Comparison of ENCODE assay signal across 8 cellular contexts in genomic region chr3:173395412-173396181, GRCh38. TPM values are rescaled to one million over a fixed set of nuclear protein-coding genes. Genes with fewer than 3 reads are reported as not detected.
DNase-seq lines count a peak whose midpoint lies in the region; ATAC-seq and TF ChIP-seq lines count a peak whose summit lies in the region.

No MANE protein-coding gene starts in this region.

- peaks cover 42% of the 10 kb centered on the region for H3K27me3 ChIP-seq in A673 (replicated peaks; ENCODE audit: insufficient read depth, low read depth, low read length, poor library complexity)
- H3K27me3 ChIP-seq in kidney epithelial cell (ENCODE audit: control insufficient read depth, insufficient read depth, low read length), result no peaks in the 10 kb centered on the region
- H3K27me3 ChIP-seq in spleen (replicated peaks in 1 of 7), result peaks cover 5 to 89% (median 47%) of the 10 kb centered on the region in 7 donors

- POLR2A ChIA-PET in A673 (lab: Charles Lee; ENCODE audit: low non-redundant PET), result interaction anchor here (0.6 kb wide), 1 partner anchor 23 kb away, joined by 3 read pairs; no protein-coding TSS in a partner anchor

- no peak for TF ChIP-seq POLR2A in spleen (IDR thresholded peaks at IDR 0.05)

- H3K4me1 ChIP-seq in A673 (ENCODE audit: insufficient read depth, low read length, poor library complexity, severe bottlenecking) (peaks cover 27% of the 10 kb centered on the region), spleen (peaks cover 0 to 37% (median 33%) of the 10 kb centered on the region in 6 donors)

- H3K36me3 ChIP-seq in A673 (ENCODE audit: insufficient read depth, low read length, poor library complexity, severe bottlenecking) (no peaks in the 10 kb centered on the region), kidney epithelial cell (ENCODE audit: control insufficient read depth, insufficient read depth, low read length) (no peaks in the 10 kb centered on the region), spleen (no peaks in the 10 kb centered on the region)

- no peaks in the 10 kb centered on the region for H3K9me3 ChIP-seq in A673 (ENCODE audit: low read depth, low read length, poor library complexity, severe bottlenecking)
- H3K9me3 ChIP-seq in spleen, result no peaks in the 10 kb centered on the region

- CTCF ChIA-PET in A673 (lab: Charles Lee), result no interaction called here

- H3K27ac ChIP-seq in A673 (ENCODE audit: low read depth, low read length, poor library complexity, severe bottlenecking) (no peak overlapping the region), spleen (peak overlapping the region in 3 of 8 donors; percentile 23 to 51 (median 30))

- intact Hi-C loops in A673 (cut with micrococcal nuclease; ENCODE audit: unreplicated experiment), result loop anchor here (10.0 kb wide), 1 partner anchor 591 kb away; no protein-coding TSS in a partner anchor
- intact Hi-C loops in spleen (cut with DNase I; ENCODE audit: low total_unique reads), result no loop called here

- peak; percentile 96 for ATAC-seq in GM18498 (IDR thresholded peaks at IDR 0.05; ENCODE audit: unreplicated experiment)
- peak; percentile 91 for ATAC-seq in HG02885 (IDR thresholded peaks at IDR 0.05; ENCODE audit: poor library complexity, unreplicated experiment)

- BruUV-seq in A673 (replicated peaks; lab: Mats Ljungman, UMichigan), result no TSS peak

- DNase-seq in A673 (ENCODE audit: low spot score) (peak; percentile 89), NCI-H146 treated with DMSO at 0.1 percent for 48 hours (lab: John Stamatoyannopoulos, UW; ENCODE audit: unreplicated experiment) (peak; percentile 99), T1000 (lab: John Stamatoyannopoulos, UW) (peak; percentile 77), cortex of kidney (lab: John Stamatoyannopoulos, UW) (peak; percentile 33), kidney epithelial cell (ENCODE audit: low read depth) (no peak), spleen (peak; percentile 88)

- TF ChIP-seq CTCF in A673 (conservative IDR thresholded peaks at IDR 0.05; ENCODE audit: low read depth, low read length) (no peak), kidney epithelial cell (IDR thresholded peaks at IDR 0.05; ENCODE audit: insufficient read depth, low read length, poor library complexity, severe bottlenecking) (no peak), spleen (IDR thresholded peaks at IDR 0.05 in 8 of 11, conservative IDR thresholded peaks at IDR 0.05 in 3 of 11) (peak in 1 of 11 experiments; percentile 16)

- H3K4me3 ChIP-seq in A673 (ENCODE audit: low read depth, low read length, poor library complexity, severe bottlenecking), result peak overlapping the region; percentile 65
- H3K4me3 ChIP-seq in kidney epithelial cell (ENCODE audit: low read depth, low read length), result peak overlapping the region; percentile 69
- peak overlapping the region; percentile 30 to 77 (median 44) for H3K4me3 ChIP-seq in spleen

- WGBS in spleen, 5 donors, result 0 to 3% (median 1%) methylated on average over 60 to 71 of the region's 71 CpGs

RNA-seq across cellular contexts. Expression of gene NLGN1, which starts 1.9 kb away (rescaled TPM):
- total RNA-seq in A673 (2021) (0.39 and 1.4 TPM in 2 replicates), kidney epithelial cell (0.21 and 4.5 TPM in 2 replicates), spleen (under 1 TPM in 2 of 7 donors, not detected in 5; 0.03 to 0.13 TPM)
- under 1 TPM in 1 of 3 donors, not detected in 2; 0.03 TPM for polyA plus RNA-seq in spleen
